34 cellular contexts compared by ENCODE assay signal in genomic region chr3:131338948-131339640, GRCh38. TPM values are rescaled to one million over a fixed set of nuclear protein-coding genes. Genes with fewer than 3 reads are reported as not detected.
DNase-seq lines count a peak whose midpoint lies in the region; ATAC-seq and TF ChIP-seq lines count a peak whose summit lies in the region.
"Had no signal": no experiment of that assay in that cellular context is flagged by ENCODE, and none has a peak within 500 bp of the region (broad histone marks: within the 10 kb centered on the region; RNA-seq: fewer than 3 reads in every experiment).

No MANE protein-coding gene starts in this region.

- H3K36me3 ChIP-seq in SK-N-SH (replicated peaks in 1 of 2; ENCODE audit: control insufficient read depth in 1 of 2, insufficient read depth in 2 of 2, low read length in 1 of 2) (no peaks in the 10 kb centered on the region), thyroid gland (no peaks in the 10 kb centered on the region)

- peak overlapping the region; percentile 15; the same call in 1 of the 2 replicates for H3K4me2 ChIP-seq in SK-N-SH
- H3K4me2 ChIP-seq: PC-9 had no signal

- 74% methylated on average over 1 of the region's 3 CpGs for WGBS in SK-N-SH (ENCODE audit: low lambda C conversion rate)
- WGBS in thyroid gland, 2 donors, result 41 to 44% methylated on average over 3 of the region's 3 CpGs

- DNase-seq in SK-N-SH, result no peak
- DNase-seq in astrocyte of the spinal cord (ENCODE audit: low read depth, low spot score), result peak; percentile 29
- peak; percentile 17 for DNase-seq in iris pigment epithelial cell (ENCODE audit: low read depth)
- peak; percentile 59 to 71 for DNase-seq in thyroid gland
- no peak for DNase-seq in left lobe of liver (ENCODE audit: low spot score)
- DNase-seq in stimulated activated CD4-positive, alpha-beta T cell treated with anti-CD3 and anti-CD28 coated beads, Interleukin-2, amount 100 ng/mL, for 24 hours, result no peak
- DNase-seq: activated CD4-positive, alpha-beta T cell treated with anti-CD3 and anti-CD28 coated beads, Interleukin-2, amount 50 U/mL, for 1 hour; activated CD8-positive, alpha-beta memory T cell treated with anti-CD3 and anti-CD28 coated beads, Interleukin-2, amount 10 ng/mL, durations not matched to agents 7 days and 5 days; activated naive CD4-positive, alpha-beta T cell treated with anti-CD3 and anti-CD28 coated beads, Interleukin-2, amount 10 ng/mL, durations not matched to agents 7 days and 5 days; activated T-cell treated with anti-CD3 and anti-CD28 coated beads, Interleukin-2, amount 50 U/mL, for 72 hours; amygdala; Calu3; caudate nucleus; DMS79 treated with DMSO at 0.1 percent for 48 hours; natural killer cell; NCI-H1048; NCI-H1930; NCI-H524; NK-92 treated with Interleukin-12 subunit alpha and Interleukin-12 subunit beta, amount 100 ng/mL, for 24 hours; occipital lobe; PC-9; retina; SHP77; stimulated activated CD4-positive, alpha-beta T cell treated with anti-CD3 and anti-CD28 coated beads, Interleukin-4, amount 100 ng/mL, for 24 hours; substantia nigra; SW 1271; T-helper 9 cell had no signal

- H3K27me3 ChIP-seq in SK-N-SH (ENCODE audit: insufficient read depth) (no peaks in the 10 kb centered on the region), thyroid gland (no peaks in the 10 kb centered on the region)

- H3K4me1 ChIP-seq in SK-N-SH (ENCODE audit: control insufficient read depth in 1 of 2, insufficient read depth in 2 of 2, low read depth in 1 of 2, low read length in 1 of 2) (no peaks in the 10 kb centered on the region), thyroid gland (peaks cover 8 to 20% of the 10 kb centered on the region in 2 donors)

- H3K9me2 ChIP-seq in SK-N-SH, result no peaks in the 10 kb centered on the region

- H3K27ac ChIP-seq in SK-N-SH (ENCODE audit: low read depth in 2 of 2, low read length in 1 of 2), result no peak overlapping the region
- peak overlapping the region; percentile 74 to 79 (median 76) for H3K27ac ChIP-seq in thyroid gland
- H3K27ac ChIP-seq: 22Rv1, HL-60, PC-9, VCaP had no signal

- H3K9me3 ChIP-seq in SK-N-SH, result no peaks in the 10 kb centered on the region
- no peaks in the 10 kb centered on the region for H3K9me3 ChIP-seq in thyroid gland

- no peak overlapping the region for H2AFZ ChIP-seq in SK-N-SH (ENCODE audit: low read depth)
- H2AFZ ChIP-seq: PC-9 had no signal

- no peak for TF ChIP-seq RAD21 in SK-N-SH (IDR thresholded peaks at IDR 0.05; ENCODE audit: low read length)

- TF ChIP-seq POLR2A in thyroid gland (IDR thresholded peaks at IDR 0.05), result no peak

- H3K79me2 ChIP-seq in SK-N-SH (ENCODE audit: insufficient read depth), result no peaks in the 10 kb centered on the region

- no peak overlapping the region for H3K9ac ChIP-seq in SK-N-SH

- H4K20me1 ChIP-seq in SK-N-SH (ENCODE audit: insufficient read depth), result no peaks in the 10 kb centered on the region

- no peak for TF ChIP-seq EP300 in SK-N-SH (IDR thresholded peaks at IDR 0.05; ENCODE audit: borderline replicate concordance in 1 of 2, low read depth in 1 of 2, low read length in 1 of 2)

- TF ChIP-seq CTCF in SK-N-SH (IDR thresholded peaks at IDR 0.05) (no peak), astrocyte of the spinal cord (IDR thresholded peaks at IDR 0.05; ENCODE audit: low read depth, low read length) (no peak), thyroid gland (IDR thresholded peaks at IDR 0.05) (no peak)

- CTCF ChIA-PET in SK-N-SH (lab: Yijun Ruan, JAX), result no interaction called here

- in situ Hi-C loops in astrocyte of the spinal cord (cut with HindIII; ENCODE audit: low sequenced_read_pairs), result no loop called here

- ATAC-seq in SK-N-SH treated with all-trans-retinoic acid at 6 μM for 48 hours, result no peak
- ATAC-seq in left lobe of liver, result no peak
- no peak for ATAC-seq in HG03139 (IDR thresholded peaks at IDR 0.05; ENCODE audit: unreplicated experiment)
- ATAC-seq: activated CD8-positive, alpha-beta memory T cell treated with anti-CD3 and anti-CD28 coated beads, Interleukin-2, amount 10 ng/mL, durations not matched to agents 7 days and 5 days; activated T-cell treated with anti-CD3 and anti-CD28 coated beads, Interleukin-2, amount 50 U/mL, for 72 hours; natural killer cell; stimulated activated effector memory CD8-positive, alpha-beta T cell treated with anti-CD3 and anti-CD28 coated beads, Interleukin-12 subunit alpha, Interleukin-12 subunit beta, amount 100 ng/mL, for 72 hours had no signal

- no peaks in the 10 kb centered on the region for H3F3A ChIP-seq in SK-N-SH (replicated peaks; ENCODE audit: insufficient read depth)

- POLR2A ChIA-PET in SK-N-SH (lab: Yijun Ruan, JAX), result no interaction called here

- intact Hi-C loops in thyroid gland (cut with DNase I), result no loop called here

- no peak overlapping the region for H3K4me3 ChIP-seq in SK-N-SH (ENCODE audit: low read depth in 2 of 2, low read length in 1 of 2)
- no peak overlapping the region for H3K4me3 ChIP-seq in astrocyte of the spinal cord (ENCODE audit: low read depth, low read length)
- H3K4me3 ChIP-seq in thyroid gland (replicated peaks in 1 of 3), result no peak overlapping the region
- H3K4me3 ChIP-seq: lung, PC-9 had no signal

TF ChIP-seq in SK-N-SH, 30 proteins besides CTCF, POLR2A, EP300 and RAD21 (continues in another document):
- TF ChIP-seq MXI1 (IDR thresholded peaks at IDR 0.05; ENCODE audit: low read depth, low read length) (no peak), RCOR1 (IDR thresholded peaks at IDR 0.05; ENCODE audit: low read length) (no peak), TAF1 (IDR thresholded peaks at IDR 0.05; ENCODE audit: borderline replicate concordance, low read depth, low read length) (no peak), ZBTB33 (IDR thresholded peaks at IDR 0.05; ENCODE audit: borderline replicate concordance, low read depth) (no peak), ELF1 (IDR thresholded peaks at IDR 0.05) (no peak), FOXJ3 (CRISPR knock-in tag; IDR thresholded peaks at IDR 0.05) (no peak), IRF3 (IDR thresholded peaks at IDR 0.05; ENCODE audit: low read depth, low read length) (no peak)

TF ChIP-seq in SK-N-SH treated with all-trans-retinoic acid at 6 μM for 48 hours, 23 proteins besides CTCF, POLR2A, EP300 and RAD21:
- TF ChIP-seq ZNF8 (CRISPR knock-in tag; IDR thresholded peaks at IDR 0.05) (no peak), TOX (CRISPR knock-in tag; IDR thresholded peaks at IDR 0.05; ENCODE audit: borderline replicate concordance) (no peak), ESRRG (CRISPR knock-in tag; IDR thresholded peaks at IDR 0.05) (no peak), ZNF565 (CRISPR knock-in tag; conservative IDR thresholded peaks at IDR 0.05; ENCODE audit: low read depth) (no peak), ZFP30 (CRISPR knock-in tag; IDR thresholded peaks at IDR 0.05) (no peak)
- TF ChIP-seq, protein P1, sequence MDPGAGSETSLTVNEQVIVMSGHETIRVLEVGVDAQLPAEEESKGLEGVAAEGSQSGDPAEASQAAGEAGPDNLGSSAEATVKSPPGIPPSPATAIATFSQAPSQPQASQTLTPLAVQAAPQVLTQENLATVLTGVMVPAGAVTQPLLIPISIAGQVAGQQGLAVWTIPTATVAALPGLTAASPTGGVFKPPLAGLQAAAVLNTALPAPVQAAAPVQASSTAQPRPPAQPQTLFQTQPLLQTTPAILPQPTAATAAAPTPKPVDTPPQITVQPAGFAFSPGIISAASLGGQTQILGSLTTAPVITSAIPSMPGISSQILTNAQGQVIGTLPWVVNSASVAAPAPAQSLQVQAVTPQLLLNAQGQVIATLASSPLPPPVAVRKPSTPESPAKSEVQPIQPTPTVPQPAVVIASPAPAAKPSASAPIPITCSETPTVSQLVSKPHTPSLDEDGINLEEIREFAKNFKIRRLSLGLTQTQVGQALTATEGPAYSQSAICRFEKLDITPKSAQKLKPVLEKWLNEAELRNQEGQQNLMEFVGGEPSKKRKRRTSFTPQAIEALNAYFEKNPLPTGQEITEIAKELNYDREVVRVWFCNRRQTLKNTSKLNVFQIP (CRISPR knock-in tag; IDR thresholded peaks at IDR 0.05; ENCODE audit: borderline replicate concordance, low read depth), result no peak

RNA-seq across cellular contexts. Expression of gene NUDT16, which starts 42.5 kb away (rescaled TPM):
- polyA plus RNA-seq in SK-N-SH (2012; rRNA removed), result 8.2 and 10.3 TPM in 2 replicates
- 7.7 and 8.3 TPM in 2 replicates for polyA plus RNA-seq in SK-N-SH (2012; cell fraction: cytosol; rRNA removed)
- 12.4 and 15.3 TPM in 2 replicates for polyA plus RNA-seq in SK-N-SH (2012; cell fraction: nucleus; rRNA removed)
- total RNA-seq in thyroid gland, result 10 to 100 TPM; 30.7 to 37.5 (median 34.4) TPM
- total RNA-seq in left lobe of liver, result 32.9 TPM

Comparison
In these comparisons a context has a peak if more than half of its experiments do, and no peak if none do; other contexts are left out.
1. DNase-seq: peak in astrocyte of the spinal cord (single experiment), iris pigment epithelial cell (single experiment) and thyroid gland (2 of 2); none in SK-N-SH (single experiment), left lobe of liver (single experiment) and stimulated activated CD4-positive, alpha-beta T cell treated with anti-CD3 and anti-CD28 coated beads, Interleukin-2, amount 100 ng/mL, for 24 hours (0 of 2).
2. H3K27ac ChIP-seq: peak in thyroid gland (3 of 3); none in SK-N-SH (0 of 2).